Comparison of ENCODE assay signal across 18 cellular contexts in genomic region chr3:185685231-185686035, GRCh38.
"Had no signal": no experiment of that assay in that cellular context is flagged by ENCODE, and none has a peak within 500 bp of the region (broad histone marks: within the 10 kb centered on the region; RNA-seq: fewer than 3 reads in every experiment).

No MANE protein-coding gene starts in this region.

- H3K27ac ChIP-seq: esophagus squamous epithelium, heart right ventricle, left ventricle myocardium inferior, thyroid gland, vagina had no signal

- H3K4me1 Mint-ChIP-seq: activated CD8-positive, alpha-beta memory T cell treated with anti-CD3 and anti-CD28 coated beads, Interleukin-2, amount 10 ng/mL, durations not matched to agents 7 days and 5 days; activated naive CD4-positive, alpha-beta T cell treated with anti-CD3 and anti-CD28 coated beads, Interleukin-2, amount 50 U/mL, for 24 hours; nephron progenitor cell had no signal

- H3K9me3 Mint-ChIP-seq: activated naive CD4-positive, alpha-beta T cell treated with anti-CD3 and anti-CD28 coated beads, Interleukin-2, amount 50 U/mL, for 24 hours; activated T-cell treated with anti-CD3 and anti-CD28 coated beads, Interleukin-2, amount 50 U/mL, for 24 hours; T-helper 1 cell treated with Interleukin-12 subunit alpha and Interleukin-12 subunit beta and Interleukin-4 antibody, amounts not matched to agents 30 μg/mL and 1 μg/mL, for 36 hours had no signal

- H3K36me3 ChIP-seq: esophagus squamous epithelium, vagina had no signal

- H3K4me3 ChIP-seq: esophagus squamous epithelium, heart right ventricle, left ventricle myocardium inferior, thyroid gland, vagina had no signal

- H3K4me3 Mint-ChIP-seq: activated CD8-positive, alpha-beta memory T cell treated with anti-CD3 and anti-CD28 coated beads, Interleukin-2, amount 10 ng/mL, durations not matched to agents 7 days and 5 days; activated naive CD4-positive, alpha-beta T cell treated with anti-CD3 and anti-CD28 coated beads, Interleukin-2, amount 50 U/mL, for 24 hours; activated T-cell treated with anti-CD3 and anti-CD28 coated beads, Interleukin-2, amount 50 U/mL, for 24 hours; nephron progenitor cell; T-helper 1 cell treated with Interleukin-12 subunit alpha and Interleukin-12 subunit beta and Interleukin-4 antibody, amounts not matched to agents 30 μg/mL and 1 μg/mL, for 36 hours had no signal

- H3K4me1 ChIP-seq: left ventricle myocardium inferior, thyroid gland, vagina had no signal

- H3K9me3 ChIP-seq: esophagus squamous epithelium, heart right ventricle, left ventricle myocardium inferior, thyroid gland, vagina had no signal

- H3K27me3 ChIP-seq: esophagus squamous epithelium, heart right ventricle, thyroid gland, vagina had no signal

- H3K36me3 Mint-ChIP-seq: activated CD8-positive, alpha-beta memory T cell treated with anti-CD3 and anti-CD28 coated beads, Interleukin-2, amount 10 ng/mL, durations not matched to agents 7 days and 5 days; activated naive CD4-positive, alpha-beta T cell treated with anti-CD3 and anti-CD28 coated beads, Interleukin-2, amount 50 U/mL, for 24 hours had no signal

- H3K27ac Mint-ChIP-seq: activated CD8-positive, alpha-beta memory T cell treated with anti-CD3 and anti-CD28 coated beads, Interleukin-2, amount 10 ng/mL, durations not matched to agents 7 days and 5 days; activated naive CD4-positive, alpha-beta T cell treated with anti-CD3 and anti-CD28 coated beads, Interleukin-2, amount 50 U/mL, for 24 hours; activated T-cell treated with anti-CD3 and anti-CD28 coated beads, Interleukin-2, amount 50 U/mL, for 24 hours; nephron progenitor cell; T-helper 1 cell treated with Interleukin-12 subunit alpha and Interleukin-12 subunit beta and Interleukin-4 antibody, amounts not matched to agents 30 μg/mL and 1 μg/mL, for 36 hours had no signal

- ATAC-seq: activated CD8-positive, alpha-beta memory T cell treated with anti-CD3 and anti-CD28 coated beads, Interleukin-2, amount 10 ng/mL, durations not matched to agents 7 days and 5 days; heart right ventricle had no signal

- DNase-seq: activated CD4-positive, alpha-beta T cell treated with anti-CD3 and anti-CD28 coated beads, Interleukin-2, amount 50 U/mL, for 1 hour; activated CD4-positive, CD25-positive, alpha-beta regulatory T cell; activated CD8-positive, alpha-beta memory T cell treated with anti-CD3 and anti-CD28 coated beads, Interleukin-2, amount 10 ng/mL, durations not matched to agents 7 days and 5 days; activated effector memory CD4-positive, alpha-beta T cell treated with Interleukin-2 at 50 U/mL for 16 hours; activated T-cell treated with anti-CD3 and anti-CD28 coated beads, Interleukin-2, amount 50 U/mL, for 24 hours; amygdala; esophagus squamous epithelium; foreskin melanocyte; heart right ventricle; kidney; left ventricle myocardium inferior; mesenchymal stem cell; nephron progenitor cell; stimulated activated CD4-positive, alpha-beta T cell treated with anti-CD3 and anti-CD28 coated beads, Interleukin-15, amount 100 ng/mL, for 24 hours; thyroid gland had no signal
